In genomic region chr2:138897274-138897673, GRCh38 we compare ENCODE assay signal across 36 cellular contexts.
"Had no signal": no experiment of that assay in that cellular context is flagged by ENCODE, and none has a peak within 500 bp of the region (broad histone marks: within the 10 kb centered on the region; RNA-seq: fewer than 3 reads in every experiment).

No MANE protein-coding gene starts in this region.

- H3K27me3 ChIP-seq: adrenal gland, body of pancreas, brain microvascular endothelial cell, breast epithelium had no signal

- H3K9me3 ChIP-seq: adrenal gland, body of pancreas, breast epithelium had no signal

- DNase-seq: activated B cell treated with CpG ODN at 0.5 μM for 24 hours; activated CD4-positive, alpha-beta memory T cell treated with anti-CD3 and anti-CD28 coated beads for 36 hours; activated CD4-positive, alpha-beta T cell treated with anti-CD3 and anti-CD28 coated beads for 4 hours; activated CD4-positive, alpha-beta T cell treated with anti-CD3 and anti-CD28 coated beads, Interleukin-2, amount 10 ng/mL, durations not matched to agents 24 days and 14 days; activated CD4-positive, alpha-beta T cell treated with anti-CD3 and anti-CD28 coated beads, Interleukin-2, amount 50 U/mL, for 1 hour; activated CD4-positive, alpha-beta T cell treated with anti-CD3 and anti-CD28 coated beads, Interleukin-2, amount 50 U/mL, for 4 hours; activated CD4-positive, CD25-positive, alpha-beta regulatory T cell treated with anti-CD3 and anti-CD28 coated beads, Interleukin-2, amount 50 U/mL, for 72 hours; activated CD8-positive, alpha-beta memory T cell treated with anti-CD3 and anti-CD28 coated beads, Interleukin-2, amount 50 U/mL, for 4 hours; activated CD8-positive, alpha-beta T cell treated with anti-CD3 and anti-CD28 coated beads for 36 hours; activated effector memory CD4-positive, alpha-beta T cell treated with anti-CD3 and anti-CD28 coated beads, Interleukin-2, amount 50 U/mL, for 16 hours; activated gamma-delta T cell treated with Interleukin-2 at 50 U/mL for 16 hours; activated naive CD4-positive, alpha-beta T cell; activated naive CD4-positive, alpha-beta T cell treated with anti-CD3 and anti-CD28 coated beads for 36 hours; activated naive CD4-positive, alpha-beta T cell treated with anti-CD3 and anti-CD28 coated beads, Interleukin-2, amount 50 U/mL, for 16 hours; activated naive CD8-positive, alpha-beta T cell treated with anti-CD3 and anti-CD28 coated beads for 36 hours; activated T-cell treated with anti-CD3 and anti-CD28 coated beads for 4 hours; activated T-cell treated with anti-CD3 and anti-CD28 coated beads, Interleukin-2, amount 50 U/mL, for 1 hour; activated T-cell treated with anti-CD3 and anti-CD28 coated beads, Interleukin-2, amount 50 U/mL, for 4 hours; activated T-cell treated with anti-CD3 and anti-CD28 coated beads, Interleukin-2, amount 50 U/mL, for 72 hours; adrenal gland; amniotic stem cell; body of pancreas; brain microvascular endothelial cell; central memory CD4-positive, alpha-beta T cell; T-helper 1 cell; T-helper 2 cell; T-helper 9 cell had no signal

- H3K27me3 Mint-ChIP-seq: activated B cell treated with CpG ODN at 0.5 μM for 24 hours; activated CD4-positive, alpha-beta memory T cell treated with anti-CD3 and anti-CD28 coated beads for 36 hours; activated CD4-positive, alpha-beta T cell treated with anti-CD3 and anti-CD28 coated beads, Interleukin-2, amount 10 ng/mL, durations not matched to agents 24 days and 14 days; activated CD8-positive, alpha-beta T cell treated with anti-CD3 and anti-CD28 coated beads for 36 hours; activated naive CD8-positive, alpha-beta T cell treated with anti-CD3 and anti-CD28 coated beads for 36 hours; activated T-helper 17 cell treated with anti-CD3 and anti-CD28 coated beads, Interleukin-2, amount 50 U/mL, for 72 hours had no signal

- H3K4me3 ChIP-seq: adrenal gland, body of pancreas, breast epithelium had no signal

- FAIRE-seq: astrocyte, TTC549 had no signal

- H3K27ac Mint-ChIP-seq: activated B cell treated with CpG ODN at 0.5 μM for 24 hours; activated CD4-positive, alpha-beta memory T cell treated with anti-CD3 and anti-CD28 coated beads for 36 hours; activated CD4-positive, alpha-beta T cell treated with anti-CD3 and anti-CD28 coated beads, Interleukin-2, amount 10 ng/mL, durations not matched to agents 24 days and 14 days; activated CD8-positive, alpha-beta T cell treated with anti-CD3 and anti-CD28 coated beads for 36 hours; activated naive CD4-positive, alpha-beta T cell treated with anti-CD3 and anti-CD28 coated beads for 36 hours; activated naive CD4-positive, alpha-beta T cell treated with anti-CD3 and anti-CD28 coated beads, Interleukin-2, amount 50 U/mL, for 72 hours; activated naive CD8-positive, alpha-beta T cell treated with anti-CD3 and anti-CD28 coated beads for 36 hours; activated T-cell treated with anti-CD3 and anti-CD28 coated beads, Interleukin-2, amount 50 U/mL, for 72 hours; activated T-helper 1 cell treated with anti-CD3 and anti-CD28 coated beads, Interleukin-12 subunit alpha, Interleukin-12 subunit beta, Interleukin-2, Interleukin-4 antibody, amounts not matched to agents 30 ng/mL and 10 ng/mL and 1 ng/mL, durations not matched to agents 14 hours and 24 hours and 36 hours; activated T-helper 17 cell treated with anti-CD3 and anti-CD28 coated beads, Interleukin-2, amount 50 U/mL, for 72 hours; T-helper 1 cell treated with Interleukin-12 subunit alpha and Interleukin-12 subunit beta and Interleukin-4 antibody, amounts not matched to agents 30 μg/mL and 1 μg/mL, for 36 hours; T-helper 2 cell treated with Interferon-gamma antibody and Interleukin-4, amounts not matched to agents 5 μg/mL and 100 μg/mL, for 36 hours had no signal

- H3K4me1 ChIP-seq: adrenal gland, body of pancreas, breast epithelium had no signal

- H3K4me3 Mint-ChIP-seq: activated B cell treated with CpG ODN at 0.5 μM for 24 hours; activated CD4-positive, alpha-beta memory T cell treated with anti-CD3 and anti-CD28 coated beads for 36 hours; activated CD4-positive, alpha-beta T cell treated with anti-CD3 and anti-CD28 coated beads, Interleukin-2, amount 10 ng/mL, durations not matched to agents 24 days and 14 days; activated CD8-positive, alpha-beta T cell treated with anti-CD3 and anti-CD28 coated beads for 36 hours; activated naive CD4-positive, alpha-beta T cell treated with anti-CD3 and anti-CD28 coated beads for 36 hours; activated naive CD8-positive, alpha-beta T cell treated with anti-CD3 and anti-CD28 coated beads for 36 hours; activated T-cell treated with anti-CD3 and anti-CD28 coated beads, Interleukin-2, amount 50 U/mL, for 4 hours; activated T-cell treated with anti-CD3 and anti-CD28 coated beads, Interleukin-2, amount 50 U/mL, for 72 hours; activated T-helper 1 cell treated with anti-CD3 and anti-CD28 coated beads, Interleukin-12 subunit alpha, Interleukin-12 subunit beta, Interleukin-2, Interleukin-4 antibody, amounts not matched to agents 30 ng/mL and 10 ng/mL and 1 ng/mL, durations not matched to agents 14 hours and 24 hours and 36 hours; activated T-helper 17 cell treated with anti-CD3 and anti-CD28 coated beads, Interleukin-2, amount 50 U/mL, for 72 hours; T-helper 1 cell treated with Interleukin-12 subunit alpha and Interleukin-12 subunit beta and Interleukin-4 antibody, amounts not matched to agents 30 μg/mL and 1 μg/mL, for 36 hours; T-helper 2 cell treated with Interferon-gamma antibody and Interleukin-4, amounts not matched to agents 5 μg/mL and 100 μg/mL, for 36 hours had no signal

- ATAC-seq: activated CD8-positive, alpha-beta T cell treated with anti-CD3 and anti-CD28 coated beads for 36 hours; activated naive CD4-positive, alpha-beta T cell treated with anti-CD3 and anti-CD28 coated beads, Interleukin-2, amount 50 U/mL, for 72 hours; activated T-cell treated with anti-CD3 and anti-CD28 coated beads, Interleukin-2, amount 50 U/mL, for 4 hours; activated T-cell treated with anti-CD3 and anti-CD28 coated beads, Interleukin-2, amount 50 U/mL, for 72 hours; activated T-helper 17 cell treated with anti-CD3 and anti-CD28 coated beads, Interleukin-2, amount 50 U/mL, for 72 hours; body of pancreas had no signal

- H3K4me1 Mint-ChIP-seq: activated B cell treated with CpG ODN at 0.5 μM for 24 hours; activated CD4-positive, alpha-beta T cell treated with anti-CD3 and anti-CD28 coated beads, Interleukin-2, amount 10 ng/mL, durations not matched to agents 24 days and 14 days; activated naive CD8-positive, alpha-beta T cell treated with anti-CD3 and anti-CD28 coated beads for 36 hours; activated T-helper 17 cell treated with anti-CD3 and anti-CD28 coated beads, Interleukin-2, amount 50 U/mL, for 72 hours had no signal

- H3K36me3 ChIP-seq: adrenal gland, brain microvascular endothelial cell, breast epithelium had no signal

- H3K9me3 Mint-ChIP-seq: activated B cell treated with CpG ODN at 0.5 μM for 24 hours; activated CD4-positive, alpha-beta T cell treated with anti-CD3 and anti-CD28 coated beads, Interleukin-2, amount 10 ng/mL, durations not matched to agents 24 days and 14 days; activated CD8-positive, alpha-beta T cell treated with anti-CD3 and anti-CD28 coated beads for 36 hours; activated naive CD4-positive, alpha-beta T cell treated with anti-CD3 and anti-CD28 coated beads for 36 hours; activated T-helper 1 cell treated with anti-CD3 and anti-CD28 coated beads, Interleukin-12 subunit alpha, Interleukin-12 subunit beta, Interleukin-2, Interleukin-4 antibody, amounts not matched to agents 30 ng/mL and 10 ng/mL and 1 ng/mL, durations not matched to agents 14 hours and 24 hours and 36 hours; T-helper 2 cell treated with Interferon-gamma antibody and Interleukin-4, amounts not matched to agents 5 μg/mL and 100 μg/mL, for 36 hours had no signal

- H3K27ac ChIP-seq: adrenal gland, body of pancreas, brain microvascular endothelial cell, breast epithelium, VCaP had no signal

- H3K36me3 Mint-ChIP-seq: activated CD4-positive, alpha-beta memory T cell treated with anti-CD3 and anti-CD28 coated beads for 36 hours; activated naive CD4-positive, alpha-beta T cell treated with anti-CD3 and anti-CD28 coated beads, Interleukin-2, amount 50 U/mL, for 72 hours; activated naive CD8-positive, alpha-beta T cell treated with anti-CD3 and anti-CD28 coated beads for 36 hours had no signal
